ENCODE assay signal across 8 cellular contexts in the genomic region with DNA sequence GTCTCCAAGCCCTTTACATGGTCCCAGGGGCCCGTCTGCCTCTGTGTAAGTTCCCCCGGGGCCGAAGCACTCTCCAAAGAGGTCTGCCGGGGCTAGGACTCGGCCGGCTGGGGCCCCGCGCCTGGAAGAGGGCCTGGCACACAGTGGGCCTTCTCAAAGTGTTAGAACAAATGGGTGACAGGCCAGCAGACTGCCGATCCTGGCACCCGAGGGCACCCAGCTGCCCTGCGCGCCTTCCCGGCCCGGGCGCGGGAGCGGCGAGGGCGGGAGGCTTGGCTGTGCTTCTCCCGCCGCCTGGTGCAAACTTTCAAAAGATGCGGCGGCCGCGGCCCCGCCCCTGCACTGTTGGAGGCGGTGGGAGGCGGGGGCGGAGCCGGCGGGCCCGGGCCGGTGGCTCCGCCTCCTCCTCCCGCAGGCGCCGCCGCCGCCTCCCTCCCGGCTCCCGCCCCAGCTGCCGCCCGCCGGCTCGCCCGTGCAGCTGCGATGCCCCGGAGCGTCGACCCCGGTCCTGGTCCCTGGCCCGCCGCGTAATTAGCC. TPM values are rescaled to one million over a fixed set of nuclear protein-coding genes. Genes with fewer than 3 reads are reported as not detected.
A peak's percentile ranks its signal among the peaks of the same experiment; 100 is the strongest.
DNase-seq lines count a peak whose midpoint lies in the region; ATAC-seq and TF ChIP-seq lines count a peak whose summit lies in the region.

A gene with protein sequence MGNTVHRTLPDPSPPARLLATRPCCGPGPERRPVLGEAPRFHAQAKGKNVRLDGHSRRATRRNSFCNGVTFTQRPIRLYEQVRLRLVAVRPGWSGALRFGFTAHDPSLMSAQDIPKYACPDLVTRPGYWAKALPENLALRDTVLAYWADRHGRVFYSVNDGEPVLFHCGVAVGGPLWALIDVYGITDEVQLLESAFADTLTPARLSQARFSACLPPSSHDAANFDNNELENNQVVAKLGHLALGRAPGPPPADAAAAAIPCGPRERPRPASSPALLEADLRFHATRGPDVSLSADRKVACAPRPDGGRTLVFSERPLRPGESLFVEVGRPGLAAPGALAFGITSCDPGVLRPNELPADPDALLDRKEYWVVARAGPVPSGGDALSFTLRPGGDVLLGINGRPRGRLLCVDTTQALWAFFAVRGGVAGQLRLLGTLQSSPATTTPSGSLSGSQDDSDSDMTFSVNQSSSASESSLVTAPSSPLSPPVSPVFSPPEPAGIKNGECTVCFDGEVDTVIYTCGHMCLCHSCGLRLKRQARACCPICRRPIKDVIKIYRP (plus strand): TSS at position 442 of the 537 bp plus-strand sequence. CDS start 144 bp downstream, outside the sequence.

- TF ChIP-seq RAD21 in SK-N-SH (IDR thresholded peaks at IDR 0.05; ENCODE audit: low read length) = no peak; the same call in 1 of the 2 replicates

- TF ChIP-seq CTCF in AG04450 (IDR thresholded peaks at IDR 0.05; ENCODE audit: low read depth, low read length) (no peak), SK-N-SH (IDR thresholded peaks at IDR 0.05) (no peak), ascending aorta (IDR thresholded peaks at IDR 0.05) (no peak)

- 0% methylated on average over 10 of the region's 54 CpGs for WGBS in SK-N-SH (ENCODE audit: low lambda C conversion rate)
- under 1% methylated on average over 53 of the region's 54 CpGs for WGBS in right cardiac atrium

- H3K36me3 ChIP-seq in SK-N-SH (replicated peaks in 1 of 2; ENCODE audit: control insufficient read depth in 1 of 2, insufficient read depth in 2 of 2, low read length in 1 of 2) (no peaks in the 10 kb centered on the region), ascending aorta (no peaks in the 10 kb centered on the region)

- H3K79me2 ChIP-seq in SK-N-SH (ENCODE audit: insufficient read depth) = peaks cover 10% of the 10 kb centered on the region; the same call in 1 of the 2 replicates

- H3K4me2 ChIP-seq in SK-N-SH = peak within 1 kb of the TSS; percentile 96

- H3K9me3 ChIP-seq in AG04450 (ENCODE audit: control insufficient read depth, insufficient read depth, low read length) (no peaks in the 10 kb centered on the region; the same call in 1 of the 2 replicates), SK-N-SH (no peaks in the 10 kb centered on the region), ascending aorta (no peaks in the 10 kb centered on the region), right cardiac atrium (ENCODE audit: control insufficient read depth, low read length) (no peaks in the 10 kb centered on the region)

- no peak for TF ChIP-seq EP300 in SK-N-SH (IDR thresholded peaks at IDR 0.05; ENCODE audit: borderline replicate concordance in 1 of 2, low read depth in 1 of 2, low read length in 1 of 2)

- peak within 1 kb of the TSS; percentile 97 for H2AFZ ChIP-seq in SK-N-SH (ENCODE audit: low read depth)

- CTCF ChIA-PET in AG04450 (lab: Charles Lee) (no interaction called here), SK-N-SH (lab: Yijun Ruan, JAX) (interaction anchor here (0.6 to 6.7 kb wide), 14 partner anchors 10 to 1278 kb away, joined by 3 to 71 read pairs (median 3); no protein-coding TSS in a partner anchor)

- H3F3A ChIP-seq in SK-N-SH (replicated peaks; ENCODE audit: insufficient read depth) = peaks cover 4% of the 10 kb centered on the region

- peak within 1 kb of the TSS; percentile 65 for H3K4me3 ChIP-seq in AG04450 (ENCODE audit: low read depth, low read length)
- H3K4me3 ChIP-seq in SK-N-SH (ENCODE audit: low read depth in 2 of 2, low read length in 1 of 2) = peak within 1 kb of the TSS; percentile 89 to 91
- peak within 1 kb of the TSS; percentile 75 to 77 for H3K4me3 ChIP-seq in ascending aorta
- peak within 1 kb of the TSS; percentile 84 for H3K4me3 ChIP-seq in right cardiac atrium (ENCODE audit: low read length)

- POLR2A ChIA-PET in AG04450 (lab: Yijun Ruan, JAX) = no interaction called here
- POLR2A ChIA-PET in SK-N-SH (lab: Yijun Ruan, JAX) = interaction anchor here (2.8 kb wide), 1 partner anchor 19 kb away, joined by 7 read pairs; no protein-coding TSS in a partner anchor

- H3K9me2 ChIP-seq in SK-N-SH = no peaks in the 10 kb centered on the region

- H3K27ac ChIP-seq in AG04450 (ENCODE audit: low read depth, low read length) (no peak within 1 kb of the TSS), SK-N-SH (ENCODE audit: low read depth in 2 of 2, low read length in 1 of 2) (peak within 1 kb of the TSS; percentile 31 to 43; a peak in 2 of 4 replicates), ascending aorta (peak within 1 kb of the TSS; percentile 41 to 73), right cardiac atrium (ENCODE audit: low read length) (peak within 1 kb of the TSS; percentile 91)

- ATAC-seq in GM18909 (IDR thresholded peaks at IDR 0.05; ENCODE audit: poor library complexity, unreplicated experiment) = peak; percentile 52
- peak; percentile 88 to 89 for ATAC-seq in right cardiac atrium
- no peak for ATAC-seq in HG03039 (IDR thresholded peaks at IDR 0.05; ENCODE audit: unreplicated experiment)

- peak within 1 kb of the TSS; percentile 80 for H3K9ac ChIP-seq in SK-N-SH

- no peak for DNase-seq in AG04450 (ENCODE audit: low read depth, low spot score)
- DNase-seq in LHCN-M2 (ENCODE audit: low read depth) = peak; percentile 68
- peak; percentile 98 for DNase-seq in SK-N-SH
- peak in 1 of 2 donors; percentile 75 for DNase-seq in ascending aorta (ENCODE audit: low spot score in 2 of 2)
- peak; percentile 84 to 94 (median 93) for DNase-seq in right cardiac atrium
- DNase-seq in posterior cingulate gyrus = peak; percentile 56 to 97 (median 68)

- H3K4me1 ChIP-seq in SK-N-SH (ENCODE audit: control insufficient read depth in 1 of 2, insufficient read depth in 2 of 2, low read depth in 1 of 2, low read length in 1 of 2) = peaks cover 5 to 33% of the 10 kb centered on the region in 2 experiments; a peak in 2 of 4 replicates
- H3K4me1 ChIP-seq in ascending aorta = peaks cover 4 to 13% of the 10 kb centered on the region in 2 donors
- no peaks in the 10 kb centered on the region for H3K4me1 ChIP-seq in right cardiac atrium (ENCODE audit: control insufficient read depth, insufficient read depth, low read length)

- intact Hi-C loops in ascending aorta (cut with DNase I) (loop anchor here (10.0 kb wide), 1 partner anchor 54 kb away; no protein-coding TSS in a partner anchor), right cardiac atrium (cut with DNase I) (loop anchor here in 3 of 4 donors (10.0 kb wide), 2 partner anchors 54 to 86 kb away; no protein-coding TSS in a partner anchor), posterior cingulate gyrus (cut with DNase I) (loop anchor here (2.0 to 10.0 kb wide), 2 partner anchors 54 to 162 kb away; no protein-coding TSS in a partner anchor)

- H3K27me3 ChIP-seq in AG04450 (ENCODE audit: control insufficient read depth, insufficient read depth, low read length) (peaks cover 3% of the 10 kb centered on the region), SK-N-SH (ENCODE audit: insufficient read depth) (no peaks in the 10 kb centered on the region), ascending aorta (no peaks in the 10 kb centered on the region), right cardiac atrium (ENCODE audit: control insufficient read depth, insufficient read depth) (no peaks in the 10 kb centered on the region)

- H4K20me1 ChIP-seq in SK-N-SH (ENCODE audit: insufficient read depth) = no peaks in the 10 kb centered on the region

TF ChIP-seq in SK-N-SH, 30 proteins besides CTCF, POLR2A, EP300 and RAD21 (continues in another document):
- TF ChIP-seq FOXM1 (IDR thresholded peaks at IDR 0.05; ENCODE audit: low read depth) = peak; percentile 100
- TF ChIP-seq RXRA (IDR thresholded peaks at IDR 0.05; ENCODE audit: borderline replicate concordance, low read depth) = no peak
- 0 out of 2 replicates have a peak, but pooled peaks have one; percentile 26 for TF ChIP-seq MXI1 (IDR thresholded peaks at IDR 0.05; ENCODE audit: low read depth, low read length)
- no peak for TF ChIP-seq GATA2 (CRISPR knock-in tag; IDR thresholded peaks at IDR 0.05)
- TF ChIP-seq NRF1 (IDR thresholded peaks at IDR 0.05; ENCODE audit: low read depth, low read length) = 0 out of 2 replicates have a peak, but pooled peaks have one; percentile 9
- TF ChIP-seq RFX5 (IDR thresholded peaks at IDR 0.05; ENCODE audit: low read length) = no peak
- TF ChIP-seq, protein P1, sequence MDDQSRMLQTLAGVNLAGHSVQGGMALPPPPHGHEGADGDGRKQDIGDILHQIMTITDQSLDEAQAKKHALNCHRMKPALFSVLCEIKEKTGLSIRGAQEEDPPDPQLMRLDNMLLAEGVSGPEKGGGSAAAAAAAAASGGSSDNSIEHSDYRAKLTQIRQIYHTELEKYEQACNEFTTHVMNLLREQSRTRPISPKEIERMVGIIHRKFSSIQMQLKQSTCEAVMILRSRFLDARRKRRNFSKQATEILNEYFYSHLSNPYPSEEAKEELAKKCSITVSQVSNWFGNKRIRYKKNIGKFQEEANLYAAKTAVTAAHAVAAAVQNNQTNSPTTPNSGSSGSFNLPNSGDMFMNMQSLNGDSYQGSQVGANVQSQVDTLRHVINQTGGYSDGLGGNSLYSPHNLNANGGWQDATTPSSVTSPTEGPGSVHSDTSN (IDR thresholded peaks at IDR 0.05) = no peak
- TF ChIP-seq CHD2 (IDR thresholded peaks at IDR 0.05; ENCODE audit: low read length, partially characterized antibody) = peak; percentile 8
- TF ChIP-seq YY1 (IDR thresholded peaks at IDR 0.05; ENCODE audit: low read depth) = no peak
- TF ChIP-seq NFIC (IDR thresholded peaks at IDR 0.05; ENCODE audit: borderline replicate concordance) = no peak
- TF ChIP-seq TEAD4 (IDR thresholded peaks at IDR 0.05; ENCODE audit: borderline replicate concordance, insufficient read depth) = no peak

RNA-seq across cellular contexts. Expression of the gene that starts here (rescaled TPM):
- polyA plus RNA-seq in AG04450 (2011; rRNA removed) (1.8 and 2.0 TPM in 2 replicates), SK-N-SH (2012; rRNA removed) (2.2 and 2.8 TPM in 2 replicates), right cardiac atrium (16.7 TPM)
- polyA minus RNA-seq in AG04450 (2011; rRNA and poly(A)+ RNA removed) = 3.4 and 4.1 TPM in 2 replicates
- total RNA-seq in LHCN-M2 (2014; rRNA removed) (12.3 and 14.6 TPM in 2 replicates), ascending aorta (131 TPM), right cardiac atrium (10 to 100 TPM; 13.2 to 23.1 (median 18.1) TPM)
- polyA plus RNA-seq in LHCN-M2 (2012) = 6.9 TPM
- polyA plus RNA-seq in SK-N-SH (2012; cell fraction: cytosol; rRNA removed) = 1.8 and 2.8 TPM in 2 replicates
- 6.2 and 7.7 TPM in 2 replicates for polyA plus RNA-seq in SK-N-SH (2012; cell fraction: nucleus; rRNA removed)
